8 cellular contexts compared by ENCODE assay signal in the genomic region with DNA sequence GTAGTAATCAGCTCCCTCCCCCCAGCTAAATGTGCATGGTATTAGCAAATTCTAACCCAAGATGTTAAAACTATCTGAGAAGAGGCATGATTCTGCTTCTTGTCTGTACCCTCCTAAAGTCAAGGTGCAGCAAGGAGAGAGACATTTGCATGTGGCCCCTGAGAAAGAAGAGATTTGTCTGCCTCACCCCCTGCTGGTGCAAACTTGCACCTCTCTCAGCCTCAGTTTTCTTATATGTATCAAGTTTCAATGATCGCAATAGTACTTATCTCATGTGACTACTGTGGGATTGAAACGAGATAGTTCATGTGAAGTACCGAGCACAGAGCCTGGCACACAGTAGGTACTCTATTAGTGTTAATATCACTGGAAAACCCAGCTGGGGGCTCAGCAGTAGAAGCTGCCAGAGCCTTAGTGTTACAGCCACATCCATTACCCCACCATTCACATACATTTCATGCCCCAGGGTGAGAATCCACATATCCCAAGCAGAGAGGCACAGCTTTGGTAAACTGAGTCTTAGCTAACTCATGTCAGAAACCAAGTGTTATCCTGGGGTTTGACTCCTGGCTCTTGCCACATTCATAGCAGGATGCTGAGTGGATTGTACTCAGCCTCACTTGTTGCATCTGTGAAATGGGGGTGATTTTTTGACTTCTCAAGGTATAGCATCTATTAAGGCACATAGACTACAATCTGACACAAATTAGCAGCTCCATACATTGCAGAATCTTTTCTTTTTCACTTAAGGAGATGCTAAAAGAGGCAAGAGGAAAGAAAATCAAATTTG. TPM values are rescaled to one million over a fixed set of nuclear protein-coding genes. Genes with fewer than 3 reads are reported as not detected.
DNase-seq lines count a peak whose midpoint lies in the region; ATAC-seq and TF ChIP-seq lines count a peak whose summit lies in the region.

No MANE protein-coding gene starts in this region.

- DNase-seq in DND-41 (peak; percentile 49), H9 (no peak), H4 (ENCODE audit: low spot score) (no peak), NCI-H2081 (lab: John Stamatoyannopoulos, UW) (no peak), NCI-H1694 (lab: John Stamatoyannopoulos, UW) (no peak), lower leg skin (ENCODE audit: low spot score in 2 of 2) (no peak)
- peak; percentile 53 to 63 for DNase-seq in activated T-cell treated with anti-CD3 and anti-CD28 coated beads, Interleukin-2, amount 50 U/mL, for 72 hours

- H3K14ac ChIP-seq in H9 (ENCODE audit: insufficient read depth, low read length): no peak overlapping the region

- no peak overlapping the region for H2BK12ac ChIP-seq in H9 (ENCODE audit: insufficient read length, low read depth, low read length)

- H3K27me3 ChIP-seq in DND-41 (ENCODE audit: insufficient read depth, low read length, poor library complexity): no peaks in the 10 kb centered on the region
- no peaks in the 10 kb centered on the region for H3K27me3 ChIP-seq in H9 (ENCODE audit: insufficient read depth, low read length)
- no peaks in the 10 kb centered on the region for H3K27me3 ChIP-seq in mucosa of rectum (ENCODE audit: control insufficient read depth in 2 of 2, insufficient read depth in 2 of 2, low read length in 2 of 2)

- H3K79me2 ChIP-seq in DND-41 (ENCODE audit: insufficient read depth, low read length) (peaks cover 92% of the 10 kb centered on the region), H9 (ENCODE audit: insufficient read depth, low read length) (no peaks in the 10 kb centered on the region)

- H3K79me1 ChIP-seq in H9 (ENCODE audit: insufficient read depth, low read depth, low read length, poor library complexity, severe bottlenecking): no peaks in the 10 kb centered on the region

- no peak overlapping the region for H2BK15ac ChIP-seq in H9 (ENCODE audit: low read depth, low read length)

- no peak overlapping the region for H2BK120ac ChIP-seq in H9 (ENCODE audit: low read depth, low read length, poor library complexity, severe bottlenecking)

- H3K27me3 Mint-ChIP-seq in H9 (ENCODE audit: low read depth): peaks cover 1% of the 10 kb centered on the region; the same call in 1 of the 2 replicates
- H3K27me3 Mint-ChIP-seq in activated T-cell treated with anti-CD3 and anti-CD28 coated beads, Interleukin-2, amount 50 U/mL, for 72 hours (ENCODE audit: low read depth): no peaks in the 10 kb centered on the region

- H4K20me1 ChIP-seq in DND-41 (ENCODE audit: insufficient read depth, low read length) (peaks cover 9% of the 10 kb centered on the region; the same call in 1 of the 2 replicates), H9 (ENCODE audit: control insufficient read depth, insufficient read depth, insufficient read length) (no peaks in the 10 kb centered on the region)

- no peak overlapping the region for H3K4me3 Mint-ChIP-seq in H9
- peak overlapping the region; percentile 57 to 70 for H3K4me3 Mint-ChIP-seq in activated T-cell treated with anti-CD3 and anti-CD28 coated beads, Interleukin-2, amount 50 U/mL, for 72 hours

- H2AK5ac ChIP-seq in H9 (ENCODE audit: insufficient read length, low read length): no peak overlapping the region

- H3K23ac ChIP-seq in H9 (ENCODE audit: insufficient read length, low read depth, low read length): no peak overlapping the region

- H3T11ph ChIP-seq in H9 (ENCODE audit: low read length): no peak overlapping the region

- H3K9ac ChIP-seq in DND-41 (ENCODE audit: low read depth, low read length): no peak overlapping the region
- no peak overlapping the region for H3K9ac ChIP-seq in H9 (ENCODE audit: extremely low read depth, insufficient read length, low read length)
- no peak overlapping the region for H3K9ac ChIP-seq in mucosa of rectum (ENCODE audit: low read depth in 1 of 2, low read length in 2 of 2)

- H3K9me3 Mint-ChIP-seq in H9: no peaks in the 10 kb centered on the region
- H3K9me3 Mint-ChIP-seq in activated T-cell treated with anti-CD3 and anti-CD28 coated beads, Interleukin-2, amount 50 U/mL, for 72 hours: no peaks in the 10 kb centered on the region

- WGBS in H9 (ENCODE audit: extremely low coverage, insufficient read length, low lambda C conversion rate): no CpG with 5 or more reads among the region's 3 CpGs
- 58 to 78% methylated on average over 3 of the region's 3 CpGs for WGBS in lower leg skin, 2 donors

- no peak overlapping the region for H3K4me2 ChIP-seq in DND-41 (ENCODE audit: insufficient read depth, low read length)
- no peak overlapping the region for H3K4me2 ChIP-seq in H9 (ENCODE audit: insufficient read depth, insufficient read length, low read length)

- no peak overlapping the region for H4K5ac ChIP-seq in H9 (ENCODE audit: insufficient read length, low read depth, low read length)

- H3K9me3 ChIP-seq in DND-41 (ENCODE audit: insufficient read depth, low read length, severe bottlenecking) (no peaks in the 10 kb centered on the region), H9 (ENCODE audit: control insufficient read depth, low read depth, low read length) (no peaks in the 10 kb centered on the region), mucosa of rectum (ENCODE audit: control insufficient read depth in 2 of 2, low read length in 2 of 2) (no peaks in the 10 kb centered on the region)

- H4K8ac ChIP-seq in H9 (replicated peaks; ENCODE audit: insufficient read length, low read depth, low read length): no peak overlapping the region

- H3K27ac Mint-ChIP-seq in H9: 0 out of 7 replicates have a peak overlapping the region, but pooled peaks of 1 of the 3 experiments have one; percentile 13
- peak overlapping the region; percentile 65 for H3K27ac Mint-ChIP-seq in activated T-cell treated with anti-CD3 and anti-CD28 coated beads, Interleukin-2, amount 50 U/mL, for 72 hours

- TF ChIP-seq CTCF in DND-41 (IDR thresholded peaks at IDR 0.05; ENCODE audit: borderline replicate concordance, extremely low read depth, low read length, poor library complexity, severe bottlenecking): peak; percentile 61
- TF ChIP-seq CTCF in H9 (conservative IDR thresholded peaks at IDR 0.05): peak; percentile 40; the same call in 2 of the 3 replicates
- TF ChIP-seq CTCF in lower leg skin (IDR thresholded peaks at IDR 0.05): no peak

- intact Hi-C loops in lower leg skin (cut with DNase I; ENCODE audit: low total_unique reads): no loop called here

- TF ChIP-seq POLR2A in lower leg skin (IDR thresholded peaks at IDR 0.05): no peak

- no peaks in the 10 kb centered on the region for H3K23me2 ChIP-seq in H9 (ENCODE audit: insufficient read length, low read depth, low read length, poor library complexity, severe bottlenecking)

- H2BK5ac ChIP-seq in H9 (ENCODE audit: insufficient read length, low read length): no peak overlapping the region

- no peak for ATAC-seq in DND-41 (ENCODE audit: insufficient read depth, low read depth)
- ATAC-seq in activated T-cell treated with anti-CD3 and anti-CD28 coated beads, Interleukin-2, amount 50 U/mL, for 72 hours (replicated peaks in 1 of 2): no peak

- no peaks in the 10 kb centered on the region; the same call in 1 of the 2 replicates for H3K36me3 ChIP-seq in DND-41 (ENCODE audit: insufficient read depth, low read length)
- no peaks in the 10 kb centered on the region for H3K36me3 ChIP-seq in mucosa of rectum (ENCODE audit: control insufficient read depth in 2 of 2, insufficient read depth in 2 of 2, low read length in 2 of 2)

- H3K4ac ChIP-seq in H9 (ENCODE audit: low read depth, low read length): no peak overlapping the region

- H3K4me1 ChIP-seq in DND-41 (ENCODE audit: insufficient read depth, low read length) (peaks cover 62% of the 10 kb centered on the region), H9 (ENCODE audit: insufficient read depth, low read length) (peaks cover 6% of the 10 kb centered on the region; the same call in 1 of the 2 replicates), mucosa of rectum (ENCODE audit: control insufficient read depth in 2 of 2, insufficient read depth in 2 of 2, low read length in 2 of 2) (peaks cover 37 to 39% of the 10 kb centered on the region in 2 donors)

- H4K91ac ChIP-seq in H9 (ENCODE audit: insufficient read length, low read depth, low read length): no peak overlapping the region

- H3K27ac ChIP-seq in DND-41 (ENCODE audit: low read length) (peak overlapping the region; percentile 78), H9 (ENCODE audit: insufficient read length, low read depth, low read length) (no peak overlapping the region), mucosa of rectum (ENCODE audit: low read depth in 2 of 2, low read length in 2 of 2) (peak overlapping the region; percentile 8 to 10)

- H3K18ac ChIP-seq in H9 (ENCODE audit: insufficient read length, low read depth, low read length): no peak overlapping the region

- no peaks in the 10 kb centered on the region for H3K36me3 Mint-ChIP-seq in H9 (ENCODE audit: insufficient read depth in 1 of 3, low read depth in 3 of 3)
- peaks cover 4 to 6% of the 10 kb centered on the region in 2 donors for H3K36me3 Mint-ChIP-seq in activated T-cell treated with anti-CD3 and anti-CD28 coated beads, Interleukin-2, amount 50 U/mL, for 72 hours (ENCODE audit: insufficient read depth in 2 of 2)

- no peak overlapping the region for H3K4me3 ChIP-seq in DND-41 (ENCODE audit: low read depth in 1 of 2, low read length in 2 of 2)
- no peak overlapping the region for H3K4me3 ChIP-seq in mucosa of rectum (ENCODE audit: low read length in 2 of 2)
- H3K4me3 ChIP-seq in lower leg skin (ENCODE audit: low read depth, poor library complexity, severe bottlenecking): no peak overlapping the region

- H2AFZ ChIP-seq in DND-41 (ENCODE audit: low read depth, low read length) (no peak overlapping the region), H9 (ENCODE audit: low read length) (no peak overlapping the region)

- H3K4me1 Mint-ChIP-seq in H9: peaks cover 14 to 17% of the 10 kb centered on the region in 2 experiments
- peaks cover 97% of the 10 kb centered on the region for H3K4me1 Mint-ChIP-seq in activated T-cell treated with anti-CD3 and anti-CD28 coated beads, Interleukin-2, amount 50 U/mL, for 72 hours (ENCODE audit: low read depth)

- H2BK20ac ChIP-seq in H9 (ENCODE audit: low read depth, low read length, poor library complexity, severe bottlenecking): no peak overlapping the region

- H3K56ac ChIP-seq in H9 (ENCODE audit: insufficient read length, low read depth, low read length): no peak overlapping the region

RNA-seq across cellular contexts. Expression of a gene that starts 24.9 kb away (rescaled TPM):
- total RNA-seq in H9 (2021) (5.2 and 6.1 TPM in 2 replicates), lower leg skin (1,000 to 10,000 TPM in 1 of 4 donors, 100 to 1,000 TPM in 3; 861 to 1,282 (median 914) TPM)
- 100 to 1,000 TPM; 385 to 504 TPM for total RNA-seq in activated T-cell treated with anti-CD3 and anti-CD28 coated beads, Interleukin-2, amount 50 U/mL, for 72 hours
- 211 and 238 TPM in 2 replicates for total RNA-seq in H4 (2014; rRNA removed; shearing (Covaris generic))

Comparison
In these comparisons a context has a peak if more than half of its experiments do, and no peak if none do; other contexts are left out.
1. DNase-seq: peak in DND-41 (single experiment) and activated T-cell treated with anti-CD3 and anti-CD28 coated beads, Interleukin-2, amount 50 U/mL, for 72 hours (2 of 2); none in H9 (single experiment), H4 (single experiment), NCI-H2081 (0 of 2), NCI-H1694 (single experiment) and lower leg skin (0 of 2).
2. CTCF ChIP-seq: peak in DND-41 (single experiment) and H9 (single experiment); none in lower leg skin (0 of 3).
3. H3K4me3 Mint-ChIP-seq: peak in activated T-cell treated with anti-CD3 and anti-CD28 coated beads, Interleukin-2, amount 50 U/mL, for 72 hours (2 of 2); none in H9 (0 of 2).
4. RNA of a gene that starts 24.9 kb away (total RNA-seq): 861 to 1,282 TPM in lower leg skin, 385 to 504 TPM in activated T-cell treated with anti-CD3 and anti-CD28 coated beads, Interleukin-2, amount 50 U/mL, for 72 hours and 211 to 238 TPM in H4; 5.2 to 6.1 TPM in H9; every median in the first group is over 10 times any median in the second.